ENCODE assay signal across 9 cellular contexts in the genomic region with DNA sequence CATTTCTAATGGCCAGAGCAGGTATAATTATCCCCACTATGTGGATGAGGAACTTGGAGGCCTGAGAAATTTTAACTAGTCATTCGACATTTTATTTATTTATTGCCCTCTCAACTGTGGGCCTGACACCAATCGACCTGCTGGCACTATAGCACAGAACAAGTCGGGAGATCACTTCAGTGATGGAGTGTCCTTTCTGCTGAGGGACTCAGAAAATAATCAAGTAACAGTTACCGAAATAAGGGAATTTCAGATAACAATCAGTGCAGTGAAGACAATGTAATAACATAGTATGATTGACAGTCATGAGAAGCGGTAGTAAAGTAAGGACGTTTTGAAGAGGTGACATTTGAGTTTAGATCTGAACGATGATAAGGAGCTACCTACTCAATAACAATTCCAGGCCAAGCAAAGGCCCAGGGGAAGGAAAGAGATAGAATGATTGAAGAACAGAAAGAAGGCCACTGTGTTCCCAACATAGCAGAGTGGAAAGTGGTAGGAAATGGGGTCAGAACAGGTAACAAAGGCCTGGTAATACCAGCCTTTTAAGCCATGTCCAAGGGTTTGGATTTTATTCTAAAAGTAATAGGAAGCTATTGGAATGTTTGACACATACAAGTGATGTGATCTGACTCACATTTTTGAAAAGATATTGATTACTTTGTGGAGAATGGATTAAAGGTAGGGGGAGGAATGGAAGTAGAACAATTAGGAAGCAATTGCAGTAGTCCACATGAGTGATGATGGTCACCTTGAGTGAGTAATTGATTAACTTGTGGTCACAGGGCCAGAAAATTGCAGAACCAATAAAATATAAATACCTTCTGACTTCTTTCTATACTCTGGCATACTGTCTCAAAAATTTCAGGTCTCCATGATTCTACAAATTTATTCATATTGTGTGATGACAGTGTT. TPM values are rescaled to one million over a fixed set of nuclear protein-coding genes. Genes with fewer than 3 reads are reported as not detected.
A peak's percentile ranks its signal among the peaks of the same experiment; 100 is the strongest.
DNase-seq lines count a peak whose midpoint lies in the region; ATAC-seq, FAIRE-seq and TF ChIP-seq lines count a peak whose summit lies in the region.
"Had no signal": no experiment of that assay in that cellular context is flagged by ENCODE, and none has a peak within 500 bp of the region (broad histone marks: within the 10 kb centered on the region; RNA-seq: fewer than 3 reads in every experiment).

No MANE protein-coding gene starts in this region.

- H3K4me2 ChIP-seq in BLaER1 treated with 17β-estradiol and CSF1 and Interleukin-3, amounts not matched to agents 10 nM and 100 nM, result peak overlapping the region; percentile 82 to 92 (median 86)
- H3K4me2 ChIP-seq in KMS-11 (peak overlapping the region; percentile 68), H1 (ENCODE audit: insufficient read depth in 1 of 2, low read depth in 2 of 2, low read length in 2 of 2) (peak overlapping the region; percentile 78 to 83), neuronal stem cell (ENCODE audit: insufficient read depth, low read length, poor library complexity, severe bottlenecking) (no peak overlapping the region)

- H2AK5ac ChIP-seq in H1 (ENCODE audit: low read depth, low read length), result no peak overlapping the region
- no peak overlapping the region for H2AK5ac ChIP-seq in neuronal stem cell (ENCODE audit: low read depth, low read length)

- H3K79me1 ChIP-seq in H1 (ENCODE audit: low read depth, low read length) (peaks cover 5% of the 10 kb centered on the region; the same call in 1 of the 2 replicates), neuronal stem cell (ENCODE audit: low read depth, low read length) (peaks cover 2% of the 10 kb centered on the region)

- H3K79me2 ChIP-seq in KMS-11 (ENCODE audit: insufficient read depth, low read depth), result peaks cover 42% of the 10 kb centered on the region
- H3K79me2 ChIP-seq in H1 (ENCODE audit: control insufficient read depth in 1 of 2, insufficient read depth in 2 of 2, low read length in 2 of 2), result peaks cover 2 to 82% of the 10 kb centered on the region in 2 experiments; a peak in 3 of 4 replicates

- H2BK15ac ChIP-seq in H1 (ENCODE audit: low read length), result no peak overlapping the region
- no peak overlapping the region for H2BK15ac ChIP-seq in neuronal stem cell (ENCODE audit: low read length)

- H3K14ac ChIP-seq in H1 (ENCODE audit: insufficient read length), result no peak overlapping the region
- H3K14ac ChIP-seq in neuronal stem cell (ENCODE audit: low read length), result no peak overlapping the region

- no peak overlapping the region for H3K56ac ChIP-seq in H1 (replicated peaks; ENCODE audit: insufficient read length, low read depth, low read length)

- H4K5ac ChIP-seq in H1 (ENCODE audit: insufficient read length, low read depth, low read length), result no peak overlapping the region

- POLR2A ChIA-PET in H1 (lab: Charles Lee; ENCODE audit: partially characterized antibody), result interaction anchor here (0.8 to 1.3 kb wide), 4 partner anchors 10 to 56 kb away, joined by 3 to 6 read pairs (median 4); no protein-coding TSS in a partner anchor

- H2BK5ac ChIP-seq in H1 (ENCODE audit: low read depth, low read length) (no peak overlapping the region), neuronal stem cell (ENCODE audit: low read length) (no peak overlapping the region)

- H3K4me1 ChIP-seq in BLaER1 treated with 17β-estradiol and CSF1 and Interleukin-3, amounts not matched to agents 10 nM and 100 nM, result peaks cover 21 to 37% (median 28%) of the 10 kb centered on the region in 10 experiments
- peaks cover 24% of the 10 kb centered on the region for H3K4me1 ChIP-seq in KMS-11 (ENCODE audit: low read depth, poor library complexity, severe bottlenecking)
- H3K4me1 ChIP-seq in H1 (replicated peaks in 1 of 4; ENCODE audit: control insufficient read depth in 3 of 4, insufficient read depth in 4 of 4, low read length in 3 of 4), result peaks cover 0 to 8% (median 0%) of the 10 kb centered on the region in 4 experiments; a peak in 2 of 7 replicates
- peaks cover 1 to 2% of the 10 kb centered on the region in 2 donors for H3K4me1 ChIP-seq in neuronal stem cell (ENCODE audit: control insufficient read depth in 2 of 2, insufficient read depth in 1 of 2, low read depth in 1 of 2, low read length in 2 of 2)
- H3K4me1 ChIP-seq in mucosa of descending colon (ENCODE audit: low read depth), result peaks cover 9% of the 10 kb centered on the region

- H4K8ac ChIP-seq in H1 (ENCODE audit: extremely low read depth, insufficient read depth, low read length) (no peak overlapping the region), neuronal stem cell (ENCODE audit: low read depth, low read length) (no peak overlapping the region)

- no peak overlapping the region for H3K4ac ChIP-seq in H1 (replicated peaks; ENCODE audit: insufficient read length, low read depth, low read length)
- no peak overlapping the region for H3K4ac ChIP-seq in neuronal stem cell (ENCODE audit: low read length)

- CTCF ChIA-PET in H1 (lab: Charles Lee; ENCODE audit: partially characterized antibody), result interaction anchor here (1.4 kb wide), 1 partner anchor 23 kb away, joined by 3 read pairs; no protein-coding TSS in a partner anchor

- 85% methylated on average over 7 of the region's 7 CpGs; no CpG with 5 or more reads in 1 of the 2 experiments for WGBS in H1 (ENCODE audit: extremely low coverage in 1 of 2, insufficient coverage in 1 of 2, insufficient read length in 1 of 2, insufficient replicate concordance in 2 of 2, low coverage in 1 of 2, low lambda C conversion rate in 2 of 2, missing lambda C conversion rate in 1 of 2), 2 experiments
- WGBS in neuronal stem cell (ENCODE audit: extremely low coverage in 2 of 2, insufficient read length in 2 of 2, insufficient replicate concordance in 1 of 2), 2 donors, result no CpG with 5 or more reads among the region's 7 CpGs

- FAIRE-seq in H1 (lab: Jason Lieb, UNC), result no peak

- H2BK120ac ChIP-seq in H1 (replicated peaks; ENCODE audit: low read depth, low read length) (no peak overlapping the region), neuronal stem cell (ENCODE audit: low read depth, low read length) (no peak overlapping the region)

- H2AFZ ChIP-seq in KMS-11 (ENCODE audit: low read depth) (peak overlapping the region; percentile 97; the same call in 1 of the 2 replicates), H1 (ENCODE audit: low read length) (no peak overlapping the region), neuronal stem cell (ENCODE audit: low read length) (peak overlapping the region; percentile 93)

- no peak for TF ChIP-seq POLR2A in H1 (IDR thresholded peaks at IDR 0.05; ENCODE audit: control extremely low read depth in 1 of 2, low read depth in 2 of 2, low read length in 2 of 2)

- no peak overlapping the region for H4K91ac ChIP-seq in H1 (replicated peaks; ENCODE audit: insufficient read length, low read length)
- no peak overlapping the region for H4K91ac ChIP-seq in neuronal stem cell (ENCODE audit: low read depth, low read length, poor library complexity)

- 0 out of 22 replicates have a peak, but pooled peaks cover 0 to 6% (median 0%) of the 10 kb centered on the region in 11 experiments for H3K9me3 ChIP-seq in BLaER1 treated with 17β-estradiol and CSF1 and Interleukin-3, amounts not matched to agents 10 nM and 100 nM (replicated peaks in 1 of 11)
- H3K9me3 ChIP-seq in H1 (ENCODE audit: insufficient read depth in 2 of 2, low read depth in 1 of 2, low read length in 1 of 2), result no peaks in the 10 kb centered on the region
- peaks cover 2 to 7% of the 10 kb centered on the region in 2 donors for H3K9me3 ChIP-seq in neuronal stem cell (replicated peaks in 1 of 2; ENCODE audit: control insufficient read depth in 2 of 2, insufficient read depth in 1 of 2, low read depth in 1 of 2, low read length in 2 of 2)
- H3K9me3 ChIP-seq in mucosa of descending colon, result no peaks in the 10 kb centered on the region

- H3K27ac ChIP-seq in BLaER1 treated with 17β-estradiol and CSF1 and Interleukin-3, amounts not matched to agents 10 nM and 100 nM, result peak overlapping the region in 10 of 11 experiments; percentile 75 to 89 (median 86); a peak in 17 of 22 replicates
- H3K27ac ChIP-seq in KMS-11, result peak overlapping the region; percentile 72
- no peak overlapping the region for H3K27ac ChIP-seq in H1 (ENCODE audit: low read depth, low read length)
- H3K27ac ChIP-seq in neuronal stem cell (replicated peaks; ENCODE audit: low read length), result no peak overlapping the region

- H4K20me1 ChIP-seq in BLaER1 treated with 17β-estradiol and CSF1 and Interleukin-3, amounts not matched to agents 10 nM and 100 nM, result peaks cover 0 to 12% (median 0%) of the 10 kb centered on the region in 11 experiments; a peak in 5 of 22 replicates
- H4K20me1 ChIP-seq in KMS-11 (ENCODE audit: insufficient read depth), result no peaks in the 10 kb centered on the region
- H4K20me1 ChIP-seq in H1 (replicated peaks in 1 of 2; ENCODE audit: control insufficient read depth in 1 of 2, insufficient read depth in 2 of 2, low read length in 2 of 2), result peaks cover 0 to 2% of the 10 kb centered on the region in 2 experiments

- H3K23ac ChIP-seq in H1 (ENCODE audit: insufficient read length) (no peak overlapping the region), neuronal stem cell (ENCODE audit: low read depth, low read length, poor library complexity) (no peak overlapping the region)

- DNase-seq in H1 (ENCODE audit: low read depth in 1 of 2, low spot score in 2 of 2) (no peak), neuronal stem cell (ENCODE audit: low spot score) (no peak), cerebellar cortex (ENCODE audit: low spot score) (no peak), mucosa of descending colon (no peak), globus pallidus (ENCODE audit: low spot score) (no peak)
- DNase-seq: NCI-H2107 had no signal

- no peaks in the 10 kb centered on the region for H3K27me3 ChIP-seq in BLaER1 treated with 17β-estradiol and CSF1 and Interleukin-3, amounts not matched to agents 10 nM and 100 nM
- H3K27me3 ChIP-seq in KMS-11 (ENCODE audit: insufficient read depth, low read depth) (no peaks in the 10 kb centered on the region), H1 (replicated peaks in 1 of 4; ENCODE audit: control insufficient read depth in 3 of 4, extremely low read depth in 1 of 4, insufficient read depth in 3 of 4, low read length in 3 of 4) (no peaks in the 10 kb centered on the region), neuronal stem cell (ENCODE audit: control insufficient read depth in 3 of 3, insufficient read depth in 3 of 3, low read depth in 1 of 3, low read length in 3 of 3) (no peaks in the 10 kb centered on the region)

- TF ChIP-seq CTCF in KMS-11 (conservative IDR thresholded peaks at IDR 0.05; ENCODE audit: low read depth, low read length) (no peak), H1 (IDR thresholded peaks at IDR 0.05; ENCODE audit: control extremely low read depth in 1 of 3, insufficient read depth in 1 of 3, low read depth in 1 of 3, low read length in 3 of 3) (no peak), mucosa of descending colon (IDR thresholded peaks at IDR 0.05) (no peak)

- peaks cover 7% of the 10 kb centered on the region; the same call in 1 of the 2 replicates for H3K23me2 ChIP-seq in H1 (ENCODE audit: low read depth, low read length)

- peak overlapping the region; percentile 90 to 100 (median 95) for H3K4me3 ChIP-seq in BLaER1 treated with 17β-estradiol and CSF1 and Interleukin-3, amounts not matched to agents 10 nM and 100 nM
- H3K4me3 ChIP-seq in KMS-11 (IDR thresholded peaks at IDR 0.05; ENCODE audit: insufficient read depth, low read depth, low read length) (no peak overlapping the region), H1 (ENCODE audit: extremely low read depth in 1 of 4, insufficient read depth in 2 of 4, low read depth in 3 of 4, low read length in 4 of 4) (peak overlapping the region; percentile 85 to 96 (median 89)), neuronal stem cell (ENCODE audit: low read length in 2 of 2) (peak overlapping the region in 1 of 2 donors; percentile 88), mucosa of descending colon (no peak overlapping the region)

- H3K36me3 ChIP-seq in BLaER1 treated with 17β-estradiol and CSF1 and Interleukin-3, amounts not matched to agents 10 nM and 100 nM, result peaks cover 4 to 12% (median 9%) of the 10 kb centered on the region in 11 experiments; a peak in 18 of 22 replicates
- H3K36me3 ChIP-seq in KMS-11 (ENCODE audit: insufficient read depth), result no peaks in the 10 kb centered on the region
- peaks cover 0 to 3% (median 1%) of the 10 kb centered on the region in 4 experiments; a peak in 2 of 8 replicates for H3K36me3 ChIP-seq in H1 (ENCODE audit: control insufficient read depth in 2 of 4, insufficient read depth in 4 of 4, low read length in 3 of 4)
- peaks cover 2 to 17% of the 10 kb centered on the region in 2 donors for H3K36me3 ChIP-seq in neuronal stem cell (replicated peaks in 1 of 2; ENCODE audit: control insufficient read depth in 2 of 2, insufficient read depth in 2 of 2, low read length in 2 of 2)
- H3K36me3 ChIP-seq in mucosa of descending colon (ENCODE audit: low read depth), result no peaks in the 10 kb centered on the region

- H2BK20ac ChIP-seq in H1 (ENCODE audit: low read length), result no peak overlapping the region

- no peak for TF ChIP-seq RAD21 in H1 (IDR thresholded peaks at IDR 0.05 in 1 of 2, conservative IDR thresholded peaks at IDR 0.05 in 1 of 2; ENCODE audit: low read depth in 2 of 2, low read length in 2 of 2)

- intact Hi-C loops in mucosa of descending colon (cut with DNase I, micrococcal nuclease), result no loop called here

- TF ChIP-seq EP300 in H1 (IDR thresholded peaks at IDR 0.05; ENCODE audit: borderline replicate concordance in 1 of 2, low read depth in 2 of 2, low read length in 2 of 2), result no peak

- H3K9ac ChIP-seq in BLaER1 treated with 17β-estradiol and CSF1 and Interleukin-3, amounts not matched to agents 10 nM and 100 nM, result peak overlapping the region; percentile 86 to 96 (median 91)
- peak overlapping the region; percentile 83 for H3K9ac ChIP-seq in KMS-11
- H3K9ac ChIP-seq in H1 (replicated peaks in 1 of 4; ENCODE audit: extremely low read depth in 1 of 4, low read depth in 3 of 4, low read length in 3 of 4), result no peak overlapping the region; a peak in 1 of 7 replicates
- no peak overlapping the region for H3K9ac ChIP-seq in neuronal stem cell (ENCODE audit: low read depth, low read length, poor library complexity)

- H3K18ac ChIP-seq in H1 (ENCODE audit: extremely low read depth, low read length) (no peak overlapping the region), neuronal stem cell (ENCODE audit: low read length) (no peak overlapping the region)

- ATAC-seq in mucosa of descending colon, result no peak
- no peak for ATAC-seq in GM21390 (IDR thresholded peaks at IDR 0.05; ENCODE audit: unreplicated experiment)

- no peak overlapping the region for H2BK12ac ChIP-seq in H1 (ENCODE audit: low read depth, low read length)
- H2BK12ac ChIP-seq in neuronal stem cell (ENCODE audit: low read length), result no peak overlapping the region

RNA-seq across cellular contexts. Expression of gene STXBP4, which starts 1.4 kb away (rescaled TPM):
- 18.2 and 18.5 TPM in 2 replicates for total RNA-seq in H1 (2021; fragmentation: NEBNext Ultra II Directional; extraction: Animal tissue kit (Norgen Biotek cat#: 25700))
- polyA plus RNA-seq in H1 (2011; rRNA removed), result 1.8 and 3.2 TPM in 2 replicates
- 4.4 TPM for polyA plus RNA-seq in H1 (2011; cell fraction: cytosol; rRNA removed)
- 2.7 TPM for polyA plus RNA-seq in H1 (2011; cell fraction: nucleus; rRNA removed)
- 2.3 to 7.0 TPM (median 3.7 TPM) in 4 replicates for polyA plus RNA-seq in H1 (2012, experiment 1 of 2)
- 0.59 TPM for polyA plus RNA-seq in H1 (2012, experiment 2 of 2)
- 7.8 TPM for polyA plus RNA-seq in H1 (2013, experiment 1 of 2)
- polyA plus RNA-seq in H1 (2013, experiment 2 of 2), result 6.7 TPM
- 11.1 and 15.4 TPM in 2 replicates for polyA minus RNA-seq in H1 (2011; rRNA and poly(A)+ RNA removed)
- polyA minus RNA-seq in H1 (2011; cell fraction: cytosol; rRNA and poly(A)+ RNA removed), result 3.7 TPM
- polyA minus RNA-seq in H1 (2011; cell fraction: nucleus; rRNA and poly(A)+ RNA removed), result 30.1 TPM
- 10.7 TPM for polyA plus RNA-seq in neuronal stem cell (2013, experiment 1 of 2)
- polyA plus RNA-seq in neuronal stem cell (2013, experiment 2 of 2), result 11.0 TPM
- 10 to 100 TPM in 1 of 3 donors, 1 to 10 TPM in 2; 4.6 to 15.4 (median 8.8) TPM for total RNA-seq in mucosa of descending colon

RNA-seq across cellular contexts. Expression of gene COX11, which starts 1.5 kb away (rescaled TPM):
- 54.1 and 56.1 TPM in 2 replicates for total RNA-seq in H1 (2021; fragmentation: NEBNext Ultra II Directional; extraction: Animal tissue kit (Norgen Biotek cat#: 25700))
- 43.0 and 68.5 TPM in 2 replicates for polyA plus RNA-seq in H1 (2011; rRNA removed)
- 49.8 TPM for polyA plus RNA-seq in H1 (2011; cell fraction: cytosol; rRNA removed)
- polyA plus RNA-seq in H1 (2011; cell fraction: nucleus; rRNA removed), result 71.5 TPM
- polyA plus RNA-seq in H1 (2012, experiment 1 of 2), result 45.5 to 64.3 TPM (median 57.5 TPM) in 4 replicates
- 7.1 TPM for polyA plus RNA-seq in H1 (2012, experiment 2 of 2)
- polyA plus RNA-seq in H1 (2013, experiment 1 of 2), result 50.9 TPM
- 47.3 TPM for polyA plus RNA-seq in H1 (2013, experiment 2 of 2)
- 39.3 and 46.3 TPM in 2 replicates for polyA minus RNA-seq in H1 (2011; rRNA and poly(A)+ RNA removed)
- 56.4 TPM for polyA minus RNA-seq in H1 (2011; cell fraction: cytosol; rRNA and poly(A)+ RNA removed)
- polyA minus RNA-seq in H1 (2011; cell fraction: nucleus; rRNA and poly(A)+ RNA removed), result 41.6 TPM
- polyA plus RNA-seq in neuronal stem cell (2013, experiment 1 of 2), result 71.9 TPM
- 71.9 TPM for polyA plus RNA-seq in neuronal stem cell (2013, experiment 2 of 2)
- 10 to 100 TPM; 53.2 to 61.4 (median 55.3) TPM for total RNA-seq in mucosa of descending colon

Comparison
In these comparisons a context has a peak if more than half of its experiments do, and no peak if none do; other contexts are left out.
1. H3K27ac ChIP-seq: peak in BLaER1 treated with 17β-estradiol and CSF1 and Interleukin-3, amounts not matched to agents 10 nM and 100 nM (10 of 11) and KMS-11 (single experiment); none in H1 (single experiment) and neuronal stem cell (single experiment).
2. H3K4me3 ChIP-seq: peak in BLaER1 treated with 17β-estradiol and CSF1 and Interleukin-3, amounts not matched to agents 10 nM and 100 nM (10 of 10) and H1 (4 of 4); none in KMS-11 (single experiment) and mucosa of descending colon (single experiment).
3. H3K9ac ChIP-seq: peak in BLaER1 treated with 17β-estradiol and CSF1 and Interleukin-3, amounts not matched to agents 10 nM and 100 nM (11 of 11) and KMS-11 (single experiment); none in H1 (0 of 4) and neuronal stem cell (single experiment).